ENCODE assay signal across 1 cellular context in genomic region chr18:3238742-3239141, GRCh38.
TF ChIP-seq lines count a peak whose summit lies in the region.

No MANE protein-coding gene starts in this region.

TF ChIP-seq in HCT116, 20 proteins besides CTCF, POLR2A, EP300 and RAD21 (continued from another document):
- TF ChIP-seq REST (IDR thresholded peaks at IDR 0.05; ENCODE audit: low read depth) (no peak), MAX (IDR thresholded peaks at IDR 0.05) (no peak), ELF1 (IDR thresholded peaks at IDR 0.05; ENCODE audit: borderline replicate concordance, low read depth) (no peak), FOSL1 (IDR thresholded peaks at IDR 0.05; ENCODE audit: low read depth) (no peak), ZNF274 (IDR thresholded peaks at IDR 0.05; ENCODE audit: low read depth, low read length) (no peak)
